ENCODE assay signal across 28 cellular contexts in the genomic region with DNA sequence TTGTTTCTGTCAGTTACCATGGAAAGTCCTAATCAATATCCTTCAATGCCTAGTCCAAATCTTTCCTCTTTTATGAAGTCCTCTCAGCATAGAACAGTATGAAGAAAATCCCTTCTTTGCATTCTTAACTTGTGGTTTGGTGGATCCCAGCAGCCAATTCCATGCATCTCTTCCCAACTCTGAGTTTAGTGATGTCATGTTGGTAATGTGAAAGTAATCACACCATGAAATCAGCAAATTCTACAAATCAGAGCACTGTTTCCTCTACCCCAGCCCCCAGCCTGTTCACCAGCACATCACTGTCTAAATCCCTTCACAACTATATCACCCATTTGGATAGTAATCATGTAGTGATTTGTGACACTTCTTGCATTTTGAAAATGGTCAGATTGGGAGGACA. TPM values are rescaled to one million over a fixed set of nuclear protein-coding genes. Genes with fewer than 3 reads are reported as not detected.
"Had no signal": no experiment of that assay in that cellular context is flagged by ENCODE, and none has a peak within 500 bp of the region (broad histone marks: within the 10 kb centered on the region; RNA-seq: fewer than 3 reads in every experiment).

No MANE protein-coding gene starts in this region.

- ATAC-seq: effector memory CD8-positive, alpha-beta T cell; gastroesophageal sphincter; heart right ventricle; left ventricle myocardium superior; lower lobe of right lung; natural killer cell; psoas muscle; right cardiac atrium; stimulated activated memory B cell treated with anti-CD40 and anti-IgM and Interleukin-4, amounts not matched to agents 10 μg/mL and 1 μg/mL and 100 μg/mL, for 72 hours; stimulated activated naive CD8-positive, alpha-beta T cell treated with anti-CD3 and anti-CD28 coated beads, Interleukin-15, Interleukin-2, amounts not matched to agents 100 U/mL and 50 U/mL, for 24 hours had no signal

- H3K4me3 Mint-ChIP-seq: effector memory CD8-positive, alpha-beta T cell; natural killer cell; stimulated activated memory B cell treated with anti-CD40 and anti-IgM and Interleukin-4, amounts not matched to agents 10 μg/mL and 1 μg/mL and 100 μg/mL, for 72 hours had no signal

- H3K27ac ChIP-seq: coronary artery, esophagus squamous epithelium, gastroesophageal sphincter, heart right ventricle, lower lobe of right lung, ovary, psoas muscle, sigmoid colon, skin epidermis, spleen, thoracic aorta, tibial nerve, upper lobe of left lung had no signal

- H3K4me1 Mint-ChIP-seq: stimulated activated memory B cell treated with anti-CD40 and anti-IgM and Interleukin-4, amounts not matched to agents 10 μg/mL and 1 μg/mL and 100 μg/mL, for 72 hours had no signal

- H3K9me3 ChIP-seq: esophagus squamous epithelium, gastroesophageal sphincter, heart right ventricle, lower lobe of right lung, ovary, psoas muscle, sigmoid colon, spleen, thoracic aorta, tibial nerve, upper lobe of left lung had no signal

- H3K4me3 ChIP-seq: coronary artery, esophagus squamous epithelium, gastroesophageal sphincter, heart right ventricle, lower lobe of right lung, ovary, psoas muscle, sigmoid colon, skin epidermis, spleen, thoracic aorta, tibial nerve, upper lobe of left lung had no signal

- H3K36me3 ChIP-seq: esophagus squamous epithelium, gastroesophageal sphincter, heart right ventricle, lower lobe of right lung, ovary, sigmoid colon, spleen, thoracic aorta, tibial nerve, upper lobe of left lung had no signal

- H3K9me3 Mint-ChIP-seq: effector memory CD8-positive, alpha-beta T cell; natural killer cell; stimulated activated memory B cell treated with anti-CD40 and anti-IgM and Interleukin-4, amounts not matched to agents 10 μg/mL and 1 μg/mL and 100 μg/mL, for 72 hours had no signal

- H3K27me3 ChIP-seq: gastroesophageal sphincter, ovary, sigmoid colon, upper lobe of left lung had no signal

- H3K27ac Mint-ChIP-seq: effector memory CD8-positive, alpha-beta T cell; natural killer cell; stimulated activated memory B cell treated with anti-CD40 and anti-IgM and Interleukin-4, amounts not matched to agents 10 μg/mL and 1 μg/mL and 100 μg/mL, for 72 hours had no signal

- DNase-seq: effector memory CD8-positive, alpha-beta T cell; erythroblast; esophagus squamous epithelium; foreskin fibroblast; glutamatergic neuron; heart right ventricle; hippocampal formation; islet precursor cell; left ventricle myocardium superior; lower lobe of right lung; natural killer cell; occipital lobe; ovary; posterior cingulate gyrus; psoas muscle; right cardiac atrium; sigmoid colon; spleen; stimulated activated CD4-positive, alpha-beta T cell treated with anti-CD3 and anti-CD28 coated beads, Interleukin-4, amount 100 ng/mL, for 4 hours; stimulated activated naive CD8-positive, alpha-beta T cell treated with anti-CD3 and anti-CD28 coated beads, Interleukin-15, Interleukin-2, amounts not matched to agents 100 U/mL and 50 U/mL, for 24 hours; upper lobe of left lung had no signal

RNA-seq across cellular contexts. Expression of a gene that starts 4.7 kb away (rescaled TPM):
- total RNA-seq: natural killer cell, renal cortical epithelial cell had no signal
